In genomic region chrX:154761977-154762528, GRCh38 we compare ENCODE assay signal across 8 cellular contexts. TPM values are rescaled to one million over a fixed set of nuclear protein-coding genes. Genes with fewer than 3 reads are reported as not detected.
DNase-seq lines count a peak whose midpoint lies in the region; TF ChIP-seq lines count a peak whose summit lies in the region.

No MANE protein-coding gene starts in this region.

- WGBS in thyroid gland, 2 donors = 6 to 13% methylated on average over 10 of the region's 10 CpGs

- in situ Hi-C loops in KBM-7 (cut with MboI; ENCODE audit: low pct_unique_long_range_greater_than_20kb, low sequenced_read_pairs) = no loop called here

- H3K36me3 ChIP-seq in KMS-11 (ENCODE audit: insufficient read depth) = peaks cover 12% of the 10 kb centered on the region
- H3K36me3 ChIP-seq in thyroid gland = peaks cover 0 to 7% of the 10 kb centered on the region in 2 donors

- intact Hi-C loops in thyroid gland (cut with DNase I) = no loop called here

- H3K4me2 ChIP-seq in KMS-11 = peak overlapping the region; percentile 52; the same call in 1 of the 2 replicates

- peak overlapping the region; percentile 87 for H3K27ac ChIP-seq in C4-2B
- peak overlapping the region; percentile 12; the same call in 1 of the 2 replicates for H3K27ac ChIP-seq in KMS-11
- peak overlapping the region; percentile 44 to 81 (median 70) for H3K27ac ChIP-seq in thyroid gland

- H3K27me3 Mint-ChIP-seq in activated naive CD8-positive, alpha-beta T cell = no peaks in the 10 kb centered on the region

- no peak for TF ChIP-seq CTCF in C4-2B (conservative IDR thresholded peaks at IDR 0.05)
- no peak for TF ChIP-seq CTCF in KMS-11 (conservative IDR thresholded peaks at IDR 0.05; ENCODE audit: low read depth, low read length)
- TF ChIP-seq CTCF in thyroid gland (IDR thresholded peaks at IDR 0.05) = no peak

- H3K4me1 ChIP-seq in KMS-11 (ENCODE audit: low read depth, poor library complexity, severe bottlenecking) (peaks cover 11% of the 10 kb centered on the region), thyroid gland (peaks cover 6 to 21% of the 10 kb centered on the region in 2 donors)

- no peak overlapping the region for H3K4me3 ChIP-seq in KMS-11 (IDR thresholded peaks at IDR 0.05; ENCODE audit: insufficient read depth, low read depth, low read length)
- no peak overlapping the region for H3K4me3 ChIP-seq in thyroid gland (replicated peaks in 1 of 3)

- peak overlapping the region; percentile 91 for H3K4me3 Mint-ChIP-seq in activated naive CD8-positive, alpha-beta T cell

- H3K36me3 Mint-ChIP-seq in activated naive CD8-positive, alpha-beta T cell = peaks cover 3% of the 10 kb centered on the region

- peaks cover 36% of the 10 kb centered on the region; the same call in 1 of the 2 replicates for H3K79me2 ChIP-seq in KMS-11 (ENCODE audit: insufficient read depth, low read depth)

- DNase-seq in kidney tubule cell (ENCODE audit: low spot score) (peak; percentile 16), thyroid gland (peak; percentile 52 to 62), KBM-7 (no peak), 8988T (no peak), NCI-H1930 (lab: John Stamatoyannopoulos, UW) (no peak)

- H2AFZ ChIP-seq in KMS-11 (ENCODE audit: low read depth) = peak overlapping the region; percentile 21

- H3K9me3 ChIP-seq in thyroid gland = no peaks in the 10 kb centered on the region

- H3K9ac ChIP-seq in KMS-11 = peak overlapping the region; percentile 86; the same call in 1 of the 2 replicates

- H3K27me3 ChIP-seq in KMS-11 (ENCODE audit: insufficient read depth, low read depth) = no peaks in the 10 kb centered on the region
- no peaks in the 10 kb centered on the region for H3K27me3 ChIP-seq in thyroid gland

- H4K20me1 ChIP-seq in KMS-11 (ENCODE audit: insufficient read depth) = no peaks in the 10 kb centered on the region

- no peaks in the 10 kb centered on the region for H3K9me3 Mint-ChIP-seq in activated naive CD8-positive, alpha-beta T cell (ENCODE audit: low read depth)

- H3K27ac Mint-ChIP-seq in activated naive CD8-positive, alpha-beta T cell = peak overlapping the region; percentile 95

- TF ChIP-seq POLR2A in thyroid gland (IDR thresholded peaks at IDR 0.05) = no peak

- peaks cover 30% of the 10 kb centered on the region for H3K4me1 Mint-ChIP-seq in activated naive CD8-positive, alpha-beta T cell (ENCODE audit: low read depth)

RNA-seq across cellular contexts. Expression of gene DKC1, which starts 0.6 kb away (rescaled TPM):
- 10 to 100 TPM; 33.8 to 41.5 (median 35.2) TPM for total RNA-seq in thyroid gland

RNA-seq across cellular contexts. Expression of gene GAB3, which starts 11.2 kb away (rescaled TPM):
- total RNA-seq in thyroid gland = 10 to 100 TPM in 1 of 4 donors, 1 to 10 TPM in 3; 5.8 to 10.2 (median 8.1) TPM

RNA-seq across cellular contexts. Expression of gene MPP1, which starts 43.2 kb away (rescaled TPM):
- total RNA-seq in thyroid gland = 10 to 100 TPM; 26.8 to 47.3 (median 28.8) TPM

Comparison
In these comparisons a context has a peak if more than half of its experiments do, and no peak if none do; other contexts are left out.
1. H3K27ac ChIP-seq: peak in every context shown above with its lines; median percentile 87 in C4-2B; 70 in thyroid gland; 12 in KMS-11.
2. DNase-seq: peak in kidney tubule cell (single experiment) and thyroid gland (2 of 2); none in KBM-7 (single experiment), 8988T (single experiment) and NCI-H1930 (0 of 2).